Comparison of ENCODE assay signal across 15 cellular contexts in the genomic region with DNA sequence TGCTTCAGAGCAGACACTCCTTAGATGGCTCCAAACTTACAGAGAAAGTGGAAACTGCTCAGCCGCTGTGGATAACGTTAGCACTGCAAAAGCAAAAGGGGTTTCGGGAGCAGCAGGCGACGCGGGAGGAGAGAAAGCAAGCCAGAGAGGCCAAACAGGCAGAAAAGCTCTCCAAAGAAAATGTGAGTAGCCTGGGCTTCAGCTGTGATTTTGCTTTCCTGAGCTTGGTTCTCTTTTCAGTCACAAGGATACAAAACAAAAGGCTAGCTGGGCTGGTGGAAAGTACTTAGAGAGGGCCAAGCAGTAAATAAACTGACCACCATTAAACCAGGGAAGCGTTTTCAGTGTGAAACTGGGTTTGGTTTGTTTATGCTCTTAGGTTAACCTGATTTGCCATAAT.
A peak's percentile ranks its signal among the peaks of the same experiment; 100 is the strongest.
DNase-seq lines count a peak whose midpoint lies in the region; ATAC-seq and TF ChIP-seq lines count a peak whose summit lies in the region.
"Had no signal": no experiment of that assay in that cellular context is flagged by ENCODE, and none has a peak within 500 bp of the region (broad histone marks: within the 10 kb centered on the region; RNA-seq: fewer than 3 reads in every experiment).

No MANE protein-coding gene starts in this region.

- no peak for DNase-seq in dorsolateral prefrontal cortex
- peak; percentile 38 for DNase-seq in midbrain (lab: John Stamatoyannopoulos, UW)
- DNase-seq in putamen (ENCODE audit: low spot score): peak; percentile 32
- DNase-seq in NCI-H1048 (lab: John Stamatoyannopoulos, UW): no peak
- no peak for DNase-seq in posterior cingulate gyrus
- DNase-seq: ACHN, AML-193, GM23248, HCEC 1CT, KBM-7, NCI-H1694 treated with DMSO at 0.1 percent for 48 hours had no signal

- H3K27ac ChIP-seq in angular gyrus (ENCODE audit: low read depth, low read length): peak overlapping the region; percentile 60
- peak overlapping the region in 46 of 59 donors; percentile 2 to 91 (median 60) for H3K27ac ChIP-seq in dorsolateral prefrontal cortex
- H3K27ac ChIP-seq: GM23248 had no signal

- no peak overlapping the region for H3K4me3 ChIP-seq in dorsolateral prefrontal cortex
- H3K4me3 ChIP-seq: GM23248 had no signal

- TF ChIP-seq CTCF in dorsolateral prefrontal cortex (IDR thresholded peaks at IDR 0.05 in 54 of 56, conservative IDR thresholded peaks at IDR 0.05 in 2 of 56; ENCODE audit: low read depth in 1 of 56, partially characterized antibody in 56 of 56): no peak

- ATAC-seq in GM18858 (IDR thresholded peaks at IDR 0.05; ENCODE audit: unreplicated experiment) (no peak), GM21447 (IDR thresholded peaks at IDR 0.05; ENCODE audit: unreplicated experiment) (no peak)
- ATAC-seq: Right ventricle myocardium inferior had no signal

- intact Hi-C loops in dorsolateral prefrontal cortex (cut with DNase I) (no loop called here), posterior cingulate gyrus (cut with DNase I) (no loop called here)

- H3K27me3 ChIP-seq in dorsolateral prefrontal cortex: no peaks in the 10 kb centered on the region

Comparison
In these comparisons a context has a peak if more than half of its experiments do, and no peak if none do; other contexts are left out.
1. DNase-seq: peak in midbrain (single experiment) and putamen (single experiment); none in dorsolateral prefrontal cortex (0 of 10), NCI-H1048 (single experiment) and posterior cingulate gyrus (0 of 10).